9 cellular contexts compared by ENCODE assay signal in the genomic region with DNA sequence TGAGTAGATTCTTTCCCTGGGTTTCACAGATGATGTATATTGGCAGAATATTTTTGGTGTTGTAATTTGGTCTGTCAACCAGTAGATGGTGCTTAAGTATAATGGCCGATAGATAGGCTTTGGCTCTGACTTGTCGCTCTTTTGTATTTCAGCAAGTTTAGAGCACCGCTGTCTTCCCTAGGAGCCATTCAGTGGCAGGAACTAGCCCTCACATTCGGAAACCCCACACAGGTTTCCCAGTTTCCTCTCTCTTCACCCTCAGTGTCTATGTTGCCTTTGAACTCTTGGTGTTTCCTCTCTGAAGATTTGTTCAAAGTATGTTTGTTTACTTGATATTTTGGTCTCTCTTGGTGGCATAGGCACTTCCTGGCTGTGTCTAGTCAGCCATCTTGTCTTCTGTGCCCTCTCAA.
DNase-seq lines count a peak whose midpoint lies in the region; ATAC-seq and TF ChIP-seq lines count a peak whose summit lies in the region.
"Had no signal": no experiment of that assay in that cellular context is flagged by ENCODE, and none has a peak within 500 bp of the region (broad histone marks: within the 10 kb centered on the region; RNA-seq: fewer than 3 reads in every experiment).

No MANE protein-coding gene starts in this region.

- peaks cover 8% of the 10 kb centered on the region for H3K36me3 Mint-ChIP-seq in WTC11

- H3K4me3 Mint-ChIP-seq in WTC11 = no peak overlapping the region
- H3K4me3 Mint-ChIP-seq: dendritic cell treated with granulocyte-macrophage colony-stimulating factor and Interleukin-4, amounts not matched to agents 40 ng/mL and 50 ng/mL, for 4 days had no signal

- peak; percentile 99 for ATAC-seq in WTC11

- CTCF ChIA-PET in WTC11 (lab: Charles Lee) = interaction anchor here (1.0 kb wide), 1 partner anchor 14 kb away, joined by 5 read pairs; no protein-coding TSS in a partner anchor

- POLR2A ChIA-PET in WTC11 (lab: Charles Lee) = interaction anchor here (0.6 kb wide), 1 partner anchor 40 kb away, joined by 3 read pairs; no protein-coding TSS in a partner anchor

- no peak overlapping the region for H3K4me3 ChIP-seq in kidney epithelial cell (ENCODE audit: low read depth, low read length)

- no peaks in the 10 kb centered on the region for H3K27me3 ChIP-seq in kidney epithelial cell (ENCODE audit: control insufficient read depth, insufficient read depth, low read length)

- H3K36me3 ChIP-seq in kidney epithelial cell (ENCODE audit: control insufficient read depth, insufficient read depth, low read length) = no peaks in the 10 kb centered on the region

- TF ChIP-seq CTCF in WTC11 (IDR thresholded peaks at IDR 0.05) = peak; percentile 47
- TF ChIP-seq CTCF in kidney epithelial cell (IDR thresholded peaks at IDR 0.05; ENCODE audit: insufficient read depth, low read length, poor library complexity, severe bottlenecking) = peak; percentile 33
- no peak for TF ChIP-seq CTCF in GM20000 (IDR thresholded peaks at IDR 0.05; ENCODE audit: extremely low read depth, missing control alignments)

- H3K27me3 Mint-ChIP-seq in WTC11 (ENCODE audit: low read depth) = no peaks in the 10 kb centered on the region
- H3K27me3 Mint-ChIP-seq: dendritic cell treated with granulocyte-macrophage colony-stimulating factor and Interleukin-4, amounts not matched to agents 40 ng/mL and 50 ng/mL, for 4 days had no signal

- peaks cover 33% of the 10 kb centered on the region for H3K9me3 Mint-ChIP-seq in WTC11

- DNase-seq in EH (ENCODE audit: low read depth) = peak; percentile 16
- DNase-seq in HT1080 (ENCODE audit: low read depth) = peak; percentile 6
- DNase-seq in WTC11 (ENCODE audit: low spot score) = no peak
- no peak for DNase-seq in kidney epithelial cell (ENCODE audit: low read depth)
- no peak for DNase-seq in SHP77 (lab: John Stamatoyannopoulos, UW)
- no peak for DNase-seq in A172 (ENCODE audit: low spot score)
- no peak for DNase-seq in GM20000 (ENCODE audit: low spot score)
- DNase-seq in SK-N-DZ (ENCODE audit: low spot score) = no peak

- H3K27ac Mint-ChIP-seq in WTC11 = peak overlapping the region; percentile 28; the same call in 1 of the 2 replicates
- H3K27ac Mint-ChIP-seq: dendritic cell treated with granulocyte-macrophage colony-stimulating factor and Interleukin-4, amounts not matched to agents 40 ng/mL and 50 ng/mL, for 4 days had no signal

- H3K4me1 Mint-ChIP-seq in WTC11 = no peaks in the 10 kb centered on the region

TF ChIP-seq in WTC11, 78 proteins besides CTCF, POLR2A, EP300 and RAD21:
- TF ChIP-seq ZNF263 (CRISPR knock-in tag; IDR thresholded peaks at IDR 0.05; ENCODE audit: low read depth) (no peak), NFYB (CRISPR knock-in tag; conservative IDR thresholded peaks at IDR 0.05; ENCODE audit: low read depth) (no peak), ESRRA (CRISPR knock-in tag; IDR thresholded peaks at IDR 0.05; ENCODE audit: borderline replicate concordance) (no peak), CREM (CRISPR knock-in tag; IDR thresholded peaks at IDR 0.05) (no peak), RELA (CRISPR knock-in tag; IDR thresholded peaks at IDR 0.05; ENCODE audit: borderline replicate concordance) (no peak), ZNF416 (CRISPR knock-in tag; IDR thresholded peaks at IDR 0.05) (no peak), ETV6 (CRISPR knock-in tag; IDR thresholded peaks at IDR 0.05) (no peak), SOX15 (CRISPR knock-in tag; IDR thresholded peaks at IDR 0.05) (no peak), FOXP1 (CRISPR knock-in tag; IDR thresholded peaks at IDR 0.05; ENCODE audit: borderline replicate concordance) (no peak), IRF2 (CRISPR knock-in tag; IDR thresholded peaks at IDR 0.05; ENCODE audit: borderline replicate concordance, low read depth) (no peak)
- TF ChIP-seq, protein P1, sequence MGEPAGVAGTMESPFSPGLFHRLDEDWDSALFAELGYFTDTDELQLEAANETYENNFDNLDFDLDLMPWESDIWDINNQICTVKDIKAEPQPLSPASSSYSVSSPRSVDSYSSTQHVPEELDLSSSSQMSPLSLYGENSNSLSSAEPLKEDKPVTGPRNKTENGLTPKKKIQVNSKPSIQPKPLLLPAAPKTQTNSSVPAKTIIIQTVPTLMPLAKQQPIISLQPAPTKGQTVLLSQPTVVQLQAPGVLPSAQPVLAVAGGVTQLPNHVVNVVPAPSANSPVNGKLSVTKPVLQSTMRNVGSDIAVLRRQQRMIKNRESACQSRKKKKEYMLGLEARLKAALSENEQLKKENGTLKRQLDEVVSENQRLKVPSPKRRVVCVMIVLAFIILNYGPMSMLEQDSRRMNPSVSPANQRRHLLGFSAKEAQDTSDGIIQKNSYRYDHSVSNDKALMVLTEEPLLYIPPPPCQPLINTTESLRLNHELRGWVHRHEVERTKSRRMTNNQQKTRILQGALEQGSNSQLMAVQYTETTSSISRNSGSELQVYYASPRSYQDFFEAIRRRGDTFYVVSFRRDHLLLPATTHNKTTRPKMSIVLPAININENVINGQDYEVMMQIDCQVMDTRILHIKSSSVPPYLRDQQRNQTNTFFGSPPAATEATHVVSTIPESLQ (CRISPR knock-in tag; IDR thresholded peaks at IDR 0.05) = no peak
- TF ChIP-seq, protein P2, sequence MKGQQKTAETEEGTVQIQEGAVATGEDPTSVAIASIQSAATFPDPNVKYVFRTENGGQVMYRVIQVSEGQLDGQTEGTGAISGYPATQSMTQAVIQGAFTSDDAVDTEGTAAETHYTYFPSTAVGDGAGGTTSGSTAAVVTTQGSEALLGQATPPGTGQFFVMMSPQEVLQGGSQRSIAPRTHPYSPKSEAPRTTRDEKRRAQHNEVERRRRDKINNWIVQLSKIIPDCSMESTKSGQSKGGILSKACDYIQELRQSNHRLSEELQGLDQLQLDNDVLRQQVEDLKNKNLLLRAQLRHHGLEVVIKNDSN (CRISPR knock-in tag; IDR thresholded peaks at IDR 0.05) = no peak
- TF ChIP-seq, protein P3, sequence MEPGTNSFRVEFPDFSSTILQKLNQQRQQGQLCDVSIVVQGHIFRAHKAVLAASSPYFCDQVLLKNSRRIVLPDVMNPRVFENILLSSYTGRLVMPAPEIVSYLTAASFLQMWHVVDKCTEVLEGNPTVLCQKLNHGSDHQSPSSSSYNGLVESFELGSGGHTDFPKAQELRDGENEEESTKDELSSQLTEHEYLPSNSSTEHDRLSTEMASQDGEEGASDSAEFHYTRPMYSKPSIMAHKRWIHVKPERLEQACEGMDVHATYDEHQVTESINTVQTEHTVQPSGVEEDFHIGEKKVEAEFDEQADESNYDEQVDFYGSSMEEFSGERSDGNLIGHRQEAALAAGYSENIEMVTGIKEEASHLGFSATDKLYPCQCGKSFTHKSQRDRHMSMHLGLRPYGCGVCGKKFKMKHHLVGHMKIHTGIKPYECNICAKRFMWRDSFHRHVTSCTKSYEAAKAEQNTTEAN (CRISPR knock-in tag; IDR thresholded peaks at IDR 0.05) = no peak
- TF ChIP-seq, protein P4, sequence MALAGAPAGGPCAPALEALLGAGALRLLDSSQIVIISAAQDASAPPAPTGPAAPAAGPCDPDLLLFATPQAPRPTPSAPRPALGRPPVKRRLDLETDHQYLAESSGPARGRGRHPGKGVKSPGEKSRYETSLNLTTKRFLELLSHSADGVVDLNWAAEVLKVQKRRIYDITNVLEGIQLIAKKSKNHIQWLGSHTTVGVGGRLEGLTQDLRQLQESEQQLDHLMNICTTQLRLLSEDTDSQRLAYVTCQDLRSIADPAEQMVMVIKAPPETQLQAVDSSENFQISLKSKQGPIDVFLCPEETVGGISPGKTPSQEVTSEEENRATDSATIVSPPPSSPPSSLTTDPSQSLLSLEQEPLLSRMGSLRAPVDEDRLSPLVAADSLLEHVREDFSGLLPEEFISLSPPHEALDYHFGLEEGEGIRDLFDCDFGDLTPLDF (CRISPR knock-in tag; IDR thresholded peaks at IDR 0.05) = no peak
- TF ChIP-seq, protein P5, sequence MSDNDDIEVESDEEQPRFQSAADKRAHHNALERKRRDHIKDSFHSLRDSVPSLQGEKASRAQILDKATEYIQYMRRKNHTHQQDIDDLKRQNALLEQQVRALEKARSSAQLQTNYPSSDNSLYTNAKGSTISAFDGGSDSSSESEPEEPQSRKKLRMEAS (CRISPR knock-in tag; IDR thresholded peaks at IDR 0.05) = no peak
- TF ChIP-seq, protein P6, sequence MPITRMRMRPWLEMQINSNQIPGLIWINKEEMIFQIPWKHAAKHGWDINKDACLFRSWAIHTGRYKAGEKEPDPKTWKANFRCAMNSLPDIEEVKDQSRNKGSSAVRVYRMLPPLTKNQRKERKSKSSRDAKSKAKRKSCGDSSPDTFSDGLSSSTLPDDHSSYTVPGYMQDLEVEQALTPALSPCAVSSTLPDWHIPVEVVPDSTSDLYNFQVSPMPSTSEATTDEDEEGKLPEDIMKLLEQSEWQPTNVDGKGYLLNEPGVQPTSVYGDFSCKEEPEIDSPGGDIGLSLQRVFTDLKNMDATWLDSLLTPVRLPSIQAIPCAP (CRISPR knock-in tag; IDR thresholded peaks at IDR 0.05) = no peak

Comparison
In these comparisons a context has a peak if more than half of its experiments do, and no peak if none do; other contexts are left out.
1. DNase-seq: peak in EH (single experiment) and HT1080 (single experiment); none in WTC11 (single experiment), kidney epithelial cell (single experiment), SHP77 (0 of 2), A172 (single experiment), GM20000 (single experiment) and SK-N-DZ (single experiment).